8 cellular contexts compared by ENCODE assay signal in the genomic region with DNA sequence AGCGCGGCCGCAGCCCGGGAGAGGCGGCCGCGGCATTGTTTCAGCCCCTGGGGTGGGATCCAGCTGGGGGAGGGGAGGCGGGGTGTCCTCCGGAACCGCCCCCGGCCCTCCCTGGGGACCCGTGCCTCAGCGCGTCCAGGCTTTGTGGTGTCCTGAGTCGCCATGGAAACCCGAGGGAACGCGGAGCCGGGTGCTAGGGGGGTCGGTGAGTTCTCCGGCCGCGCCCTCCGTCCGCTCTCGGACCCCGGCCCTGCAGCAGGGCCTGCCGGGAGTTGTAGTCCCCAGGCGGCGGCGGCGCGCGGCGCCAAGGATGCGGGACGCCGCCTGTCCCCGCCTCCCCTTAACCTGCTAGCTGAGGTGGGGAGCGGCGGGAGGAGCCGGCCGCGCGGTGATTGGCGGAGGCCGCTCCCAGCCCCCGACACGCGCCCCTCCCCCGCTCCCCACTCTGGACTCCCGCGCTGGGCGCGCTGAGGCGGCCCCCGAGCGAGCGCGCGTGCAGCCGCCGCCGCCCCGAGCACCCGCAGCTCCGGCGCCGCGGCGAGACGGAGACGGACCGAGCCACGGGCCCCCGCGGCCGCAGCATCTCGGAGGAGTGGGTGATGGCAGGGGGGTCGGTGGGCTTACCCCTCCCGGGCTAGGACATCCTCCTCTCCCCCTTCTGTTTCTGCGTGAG. TPM values are rescaled to one million over a fixed set of nuclear protein-coding genes. Genes with fewer than 3 reads are reported as not detected.
DNase-seq lines count a peak whose midpoint lies in the region; FAIRE-seq and TF ChIP-seq lines count a peak whose summit lies in the region.

A gene with protein sequence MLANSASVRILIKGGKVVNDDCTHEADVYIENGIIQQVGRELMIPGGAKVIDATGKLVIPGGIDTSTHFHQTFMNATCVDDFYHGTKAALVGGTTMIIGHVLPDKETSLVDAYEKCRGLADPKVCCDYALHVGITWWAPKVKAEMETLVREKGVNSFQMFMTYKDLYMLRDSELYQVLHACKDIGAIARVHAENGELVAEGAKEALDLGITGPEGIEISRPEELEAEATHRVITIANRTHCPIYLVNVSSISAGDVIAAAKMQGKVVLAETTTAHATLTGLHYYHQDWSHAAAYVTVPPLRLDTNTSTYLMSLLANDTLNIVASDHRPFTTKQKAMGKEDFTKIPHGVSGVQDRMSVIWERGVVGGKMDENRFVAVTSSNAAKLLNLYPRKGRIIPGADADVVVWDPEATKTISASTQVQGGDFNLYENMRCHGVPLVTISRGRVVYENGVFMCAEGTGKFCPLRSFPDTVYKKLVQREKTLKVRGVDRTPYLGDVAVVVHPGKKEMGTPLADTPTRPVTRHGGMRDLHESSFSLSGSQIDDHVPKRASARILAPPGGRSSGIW (plus strand): TSS at position 470 of the 673 bp plus-strand sequence. CDS start 50,368 bp downstream, outside the sequence.

- no peak for TF ChIP-seq CTCF in GM20000 (IDR thresholded peaks at IDR 0.05; ENCODE audit: extremely low read depth, missing control alignments)

- intact Hi-C loops in activated naive CD4-positive, alpha-beta T cell treated with anti-CD3 and anti-CD28 coated beads for 36 hours (cut with micrococcal nuclease): loop anchor here (5.0 to 10.0 kb wide), 3 partner anchors 60 to 457 kb away; a partner anchor contains a TSS

- H3K9me3 Mint-ChIP-seq in activated naive CD4-positive, alpha-beta T cell treated with anti-CD3 and anti-CD28 coated beads for 36 hours: no peaks in the 10 kb centered on the region
- H3K9me3 Mint-ChIP-seq in immature natural killer cell: no peaks in the 10 kb centered on the region

- peaks cover 43% of the 10 kb centered on the region for H3K27me3 Mint-ChIP-seq in activated naive CD4-positive, alpha-beta T cell treated with anti-CD3 and anti-CD28 coated beads for 36 hours (ENCODE audit: low read depth)
- peaks cover 15 to 24% (median 23%) of the 10 kb centered on the region in 3 donors for H3K27me3 Mint-ChIP-seq in immature natural killer cell (ENCODE audit: low read depth in 3 of 3)

- H3K4me1 ChIP-seq in stomach smooth muscle (ENCODE audit: control insufficient read depth, insufficient read depth, low read length): peaks cover 38% of the 10 kb centered on the region

- FAIRE-seq in GM19239 (lab: Jason Lieb, UNC): no peak

- H3K4me1 Mint-ChIP-seq in activated naive CD4-positive, alpha-beta T cell treated with anti-CD3 and anti-CD28 coated beads for 36 hours (ENCODE audit: low read depth): peaks cover 15% of the 10 kb centered on the region
- peaks cover 11 to 12% of the 10 kb centered on the region in 2 donors for H3K4me1 Mint-ChIP-seq in immature natural killer cell

- no peaks in the 10 kb centered on the region for H3K9me3 ChIP-seq in stomach smooth muscle (ENCODE audit: control insufficient read depth in 2 of 2, low read length in 2 of 2)

- no peak within 1 kb of the TSS for H3K27ac Mint-ChIP-seq in activated naive CD4-positive, alpha-beta T cell treated with anti-CD3 and anti-CD28 coated beads for 36 hours
- no peak within 1 kb of the TSS for H3K27ac Mint-ChIP-seq in immature natural killer cell

- CTCF ChIA-PET in activated naive CD4-positive, alpha-beta T cell treated with anti-CD3 and anti-CD28 coated beads for 36 hours (lab: Charles Lee): interaction anchor here (1.1 to 9.8 kb wide), 10 partner anchors 12 to 456 kb away, joined by 3 to 123 read pairs (median 10); no protein-coding TSS in a partner anchor

- peak within 1 kb of the TSS; percentile 40 to 65 for H3K4me3 ChIP-seq in stomach smooth muscle (ENCODE audit: low read length in 2 of 2)

- DNase-seq in GM20000 (ENCODE audit: low spot score) (peak; percentile 53), NCI-H2107 treated with DMSO at 0.1 percent for 48 hours (lab: John Stamatoyannopoulos, UW; ENCODE audit: unreplicated experiment) (peak; percentile 52), immature natural killer cell (no peak), HT-29 (ENCODE audit: low spot score) (no peak), GM19239 (ENCODE audit: insufficient read length, low spot score) (no peak), SKM-1 (lab: John Stamatoyannopoulos, UW; ENCODE audit: unreplicated experiment) (no peak)
- no peak for DNase-seq in activated naive CD4-positive, alpha-beta T cell treated with anti-CD3 and anti-CD28 coated beads for 36 hours

- peak within 1 kb of the TSS; percentile 66 for H3K4me3 Mint-ChIP-seq in activated naive CD4-positive, alpha-beta T cell treated with anti-CD3 and anti-CD28 coated beads for 36 hours
- H3K4me3 Mint-ChIP-seq in immature natural killer cell: peak within 1 kb of the TSS; percentile 32 to 66 (median 45)

- H3K36me3 ChIP-seq in stomach smooth muscle (ENCODE audit: control insufficient read depth in 2 of 2, insufficient read depth in 2 of 2, low read length in 2 of 2): no peaks in the 10 kb centered on the region

- no peak within 1 kb of the TSS for H3K27ac ChIP-seq in stomach smooth muscle (ENCODE audit: low read length)

- H3K27me3 ChIP-seq in stomach smooth muscle (ENCODE audit: control insufficient read depth in 1 of 2, insufficient read depth in 2 of 2, low read length in 2 of 2): peaks cover 52 to 73% of the 10 kb centered on the region in 2 donors

- no peak within 1 kb of the TSS for H3K9ac ChIP-seq in stomach smooth muscle (ENCODE audit: low read length in 2 of 2)

- H3K36me3 Mint-ChIP-seq in activated naive CD4-positive, alpha-beta T cell treated with anti-CD3 and anti-CD28 coated beads for 36 hours (ENCODE audit: low read depth): no peaks in the 10 kb centered on the region
- no peaks in the 10 kb centered on the region for H3K36me3 Mint-ChIP-seq in immature natural killer cell

RNA-seq across cellular contexts. Expression of the gene that starts here (rescaled TPM):
- under 1 TPM in 1 of 2 experiments, not detected in 1; 0.07 TPM for total RNA-seq in activated naive CD4-positive, alpha-beta T cell treated with anti-CD3 and anti-CD28 coated beads for 36 hours
- not detected for polyA plus RNA-seq in immature natural killer cell
- not detected in 2 replicates for total RNA-seq in HT-29 (2014; rRNA removed; shearing (Covaris generic))

Comparison
In these comparisons a context has a peak if more than half of its experiments do, and no peak if none do; other contexts are left out.
1. DNase-seq: peak in GM20000 (single experiment) and NCI-H2107 treated with DMSO at 0.1 percent for 48 hours (single experiment); none in activated naive CD4-positive, alpha-beta T cell treated with anti-CD3 and anti-CD28 coated beads for 36 hours (single experiment), immature natural killer cell (0 of 3), HT-29 (single experiment), GM19239 (single experiment) and SKM-1 (single experiment).